ENCODE assay signal across 1 cellular context in genomic region chr7:100641860-100642533, GRCh38.
TF ChIP-seq lines count a peak whose summit lies in the region.

No MANE protein-coding gene starts in this region.

TF ChIP-seq in HCT116, 20 proteins besides CTCF, POLR2A, EP300 and RAD21:
- TF ChIP-seq ZBTB33 (IDR thresholded peaks at IDR 0.05; ENCODE audit: extremely low read depth, insufficient replicate concordance, low read length) (no peak), JUND (IDR thresholded peaks at IDR 0.05) (no peak), FOSL1 (IDR thresholded peaks at IDR 0.05; ENCODE audit: low read depth) (no peak), EZH2phosphoT487 (IDR thresholded peaks at IDR 0.05; ENCODE audit: borderline replicate concordance) (no peak), REST (IDR thresholded peaks at IDR 0.05; ENCODE audit: low read depth) (no peak), ZNF274 (IDR thresholded peaks at IDR 0.05; ENCODE audit: low read depth, low read length) (no peak), ELF1 (IDR thresholded peaks at IDR 0.05; ENCODE audit: borderline replicate concordance, low read depth) (no peak), CBX3 (IDR thresholded peaks at IDR 0.05; ENCODE audit: low read depth) (no peak), ATF3 (IDR thresholded peaks at IDR 0.05) (no peak), EZH2 (IDR thresholded peaks at IDR 0.05) (no peak), SRF (IDR thresholded peaks at IDR 0.05; ENCODE audit: low read depth) (no peak), SIN3A (IDR thresholded peaks at IDR 0.05; ENCODE audit: low read depth) (no peak), SP1 (IDR thresholded peaks at IDR 0.05; ENCODE audit: low read depth) (no peak), POLR2AphosphoS5 (IDR thresholded peaks at IDR 0.05; ENCODE audit: low read depth, low read length) (no peak)
